ENCODE assay signal across 8 cellular contexts in the genomic region with DNA sequence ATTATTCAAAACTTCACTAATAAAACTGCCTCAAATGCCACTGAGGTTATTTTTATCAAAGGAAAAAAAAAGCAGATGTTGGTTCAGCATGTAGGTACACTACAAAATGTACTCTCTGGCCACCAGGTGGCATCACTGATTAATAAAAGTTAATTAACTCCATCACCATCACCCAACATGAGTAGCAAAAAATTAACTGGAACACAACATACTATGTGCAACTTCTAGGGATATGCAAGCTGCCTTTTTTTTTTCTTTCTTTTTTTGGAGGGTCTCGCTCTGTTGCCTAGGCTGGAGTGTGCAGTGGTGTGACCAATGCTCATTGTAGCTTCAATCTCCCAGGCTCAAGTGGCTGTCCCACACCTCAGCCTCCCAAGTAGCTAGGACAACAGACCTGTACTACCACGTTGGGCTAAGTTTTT. TPM values are rescaled to one million over a fixed set of nuclear protein-coding genes. Genes with fewer than 3 reads are reported as not detected.
DNase-seq lines count a peak whose midpoint lies in the region; ATAC-seq and TF ChIP-seq lines count a peak whose summit lies in the region.

No MANE protein-coding gene starts in this region.

- peak overlapping the region; percentile 53 for H3K27ac ChIP-seq in lower lobe of right lung

- ATAC-seq in GM18519 (IDR thresholded peaks at IDR 0.05; ENCODE audit: low FRiP score, unreplicated experiment): peak; percentile 61
- ATAC-seq in HG03342 (IDR thresholded peaks at IDR 0.05; ENCODE audit: unreplicated experiment): peak; percentile 81
- peak; percentile 82 to 85 for ATAC-seq in lower lobe of right lung

- intact Hi-C loops in lower lobe of right lung (cut with DNase I): loop anchor here (5.0 kb wide), 1 partner anchor 220 kb away; no protein-coding TSS in a partner anchor

- no peak overlapping the region for H3K4me3 ChIP-seq in lower lobe of right lung

- H3K9me3 ChIP-seq in lower lobe of right lung: no peaks in the 10 kb centered on the region

- H3K27me3 ChIP-seq in lower lobe of right lung (ENCODE audit: low read depth): no peaks in the 10 kb centered on the region

- H3K36me3 ChIP-seq in lower lobe of right lung: peaks cover 14% of the 10 kb centered on the region

- DNase-seq in AG08395 (ENCODE audit: low spot score) (peak; percentile 67), NCI-H446 (lab: John Stamatoyannopoulos, UW) (peak; percentile 62 to 68), dermis blood vessel endothelial cell (peak; percentile 87), lower lobe of right lung (no peak)
- peak; percentile 27 to 49 for DNase-seq in activated CD4-positive, alpha-beta T cell treated with anti-CD3 and anti-CD28 coated beads for 24 hours (ENCODE audit: low read depth in 2 of 2)
- DNase-seq in stimulated activated CD8-positive, alpha-beta memory T cell treated with anti-CD3 and anti-CD28 coated beads, Interleukin-15, amount 100 ng/mL, for 1 hour (ENCODE audit: low read depth): peak; percentile 34

- TF ChIP-seq CTCF in lower lobe of right lung (IDR thresholded peaks at IDR 0.05): peak; percentile 78

- peaks cover 24% of the 10 kb centered on the region for H3K4me1 ChIP-seq in lower lobe of right lung

RNA-seq across cellular contexts. Expression of gene NR2C1, which starts 43.8 kb away (rescaled TPM):
- total RNA-seq in dermis blood vessel endothelial cell (23.3 and 28.1 TPM in 2 replicates), lower lobe of right lung (38.2 TPM)
